1 cellular context compared by ENCODE assay signal in the genomic region with DNA sequence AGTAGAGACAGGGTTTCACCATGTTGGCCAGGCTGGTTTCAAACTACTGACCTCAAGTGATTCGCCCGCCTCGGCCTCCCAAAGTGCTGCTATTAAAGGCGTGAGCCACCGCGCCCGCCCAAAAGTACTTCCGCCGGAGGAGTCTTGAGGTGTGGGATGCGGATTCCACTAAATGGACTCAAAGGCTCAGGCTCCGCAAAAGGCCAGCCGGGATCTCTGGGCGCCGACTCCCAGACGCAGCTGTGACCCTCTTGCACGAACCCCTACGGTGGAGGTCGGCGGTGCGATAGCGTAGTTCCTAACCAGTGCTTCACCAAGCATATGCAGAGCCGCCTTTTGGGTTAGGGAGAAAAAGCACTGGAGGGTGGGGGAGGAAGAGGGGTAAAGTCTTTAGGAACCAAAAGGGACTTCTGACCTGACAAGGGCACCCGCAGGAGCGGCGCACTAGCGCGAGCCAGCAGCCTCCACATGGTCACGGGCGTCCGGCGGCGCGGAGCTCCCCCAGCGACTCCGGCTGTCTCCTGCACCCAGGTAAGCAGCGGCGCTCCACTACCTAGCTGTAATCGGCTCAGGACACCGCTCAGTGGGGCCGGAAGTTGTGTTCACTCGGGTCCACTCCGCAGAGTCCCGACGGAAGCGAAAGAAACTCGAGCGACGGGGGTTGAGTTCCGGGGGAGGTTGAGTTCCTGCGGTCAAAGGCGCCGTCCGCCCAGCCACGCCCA.
A peak's percentile ranks its signal among the peaks of the same experiment; 100 is the strongest.
TF ChIP-seq lines count a peak whose summit lies in the region.

A gene (minus strand): TSS at position 590 of the 722 bp plus-strand sequence. CDS start 120 bp downstream, at position 470.

TF ChIP-seq in HepG2, 621 proteins besides CTCF, POLR2A, EP300 and RAD21 (continued from another document and continues in another):
- TF ChIP-seq SP2 (CRISPR knock-in tag; IDR thresholded peaks at IDR 0.05) (peak; percentile 55; the same call in 1 of the 2 replicates), TRIM24 (CRISPR knock-in tag; IDR thresholded peaks at IDR 0.05) (no peak), ZNF616 (CRISPR knock-in tag; IDR thresholded peaks at IDR 0.05; ENCODE audit: low read depth) (peak; percentile 89), ZNF180 (CRISPR knock-in tag; IDR thresholded peaks at IDR 0.05; ENCODE audit: borderline replicate concordance, low read depth) (no peak), ZNF724P (CRISPR knock-in tag; IDR thresholded peaks at IDR 0.05; ENCODE audit: borderline replicate concordance) (no peak), ZNF703 (CRISPR knock-in tag; IDR thresholded peaks at IDR 0.05; ENCODE audit: borderline replicate concordance) (peak; percentile 78; the same call in 1 of the 2 replicates), ZNF317 (CRISPR knock-in tag; IDR thresholded peaks at IDR 0.05) (peak; percentile 82; the same call in 1 of the 2 replicates), PHF5A (CRISPR knock-in tag; IDR thresholded peaks at IDR 0.05; ENCODE audit: low read depth, unreplicated experiment) (peak; percentile 49), KDM4B (CRISPR knock-in tag; IDR thresholded peaks at IDR 0.05) (peak; percentile 80; the same call in 1 of the 2 replicates), ELF1 (CRISPR knock-in tag; IDR thresholded peaks at IDR 0.05) (peak; percentile 72), NFKB2 (CRISPR knock-in tag; IDR thresholded peaks at IDR 0.05; ENCODE audit: borderline replicate concordance) (peak; percentile 78; the same call in 1 of the 2 replicates), ZBTB38 (CRISPR knock-in tag; IDR thresholded peaks at IDR 0.05) (peak; percentile 53; the same call in 1 of the 2 replicates), HOXA7 (CRISPR knock-in tag; IDR thresholded peaks at IDR 0.05) (no peak), GFI1 (CRISPR knock-in tag; IDR thresholded peaks at IDR 0.05; ENCODE audit: borderline replicate concordance) (peak; percentile 72), PCBP1 (IDR thresholded peaks at IDR 0.05; ENCODE audit: borderline replicate concordance, low read depth, low read length) (no peak), NKX3-1 (CRISPR knock-in tag; IDR thresholded peaks at IDR 0.05) (no peak), ZNF557 (CRISPR knock-in tag; IDR thresholded peaks at IDR 0.05) (no peak), ZSCAN12 (CRISPR knock-in tag; IDR thresholded peaks at IDR 0.05) (no peak), MZF1 (CRISPR knock-in tag; IDR thresholded peaks at IDR 0.05; ENCODE audit: borderline replicate concordance) (no peak), CREB1 (IDR thresholded peaks at IDR 0.05) (peak; percentile 42), CREB1 (CRISPR knock-in tag; IDR thresholded peaks at IDR 0.05) (peak; percentile 78), ZNF160 (CRISPR knock-in tag; IDR thresholded peaks at IDR 0.05) (peak; percentile 89), ZNF451 (CRISPR knock-in tag; IDR thresholded peaks at IDR 0.05) (peak; percentile 85), MTA3 (CRISPR knock-in tag; IDR thresholded peaks at IDR 0.05) (no peak)
- TF ChIP-seq, protein P1, sequence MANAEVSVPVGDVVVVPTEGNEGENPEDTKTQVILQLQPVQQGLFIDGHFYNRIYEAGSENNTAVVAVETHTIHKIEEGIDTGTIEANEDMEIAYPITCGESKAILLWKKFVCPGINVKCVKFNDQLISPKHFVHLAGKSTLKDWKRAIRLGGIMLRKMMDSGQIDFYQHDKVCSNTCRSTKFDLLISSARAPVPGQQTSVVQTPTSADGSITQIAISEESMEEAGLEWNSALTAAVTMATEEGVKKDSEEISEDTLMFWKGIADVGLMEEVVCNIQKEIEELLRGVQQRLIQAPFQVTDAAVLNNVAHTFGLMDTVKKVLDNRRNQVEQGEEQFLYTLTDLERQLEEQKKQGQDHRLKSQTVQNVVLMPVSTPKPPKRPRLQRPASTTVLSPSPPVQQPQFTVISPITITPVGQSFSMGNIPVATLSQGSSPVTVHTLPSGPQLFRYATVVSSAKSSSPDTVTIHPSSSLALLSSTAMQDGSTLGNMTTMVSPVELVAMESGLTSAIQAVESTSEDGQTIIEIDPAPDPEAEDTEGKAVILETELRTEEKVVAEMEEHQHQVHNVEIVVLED (CRISPR knock-in tag; IDR thresholded peaks at IDR 0.05; ENCODE audit: borderline replicate concordance): peak; percentile 77
- TF ChIP-seq, protein P2, sequence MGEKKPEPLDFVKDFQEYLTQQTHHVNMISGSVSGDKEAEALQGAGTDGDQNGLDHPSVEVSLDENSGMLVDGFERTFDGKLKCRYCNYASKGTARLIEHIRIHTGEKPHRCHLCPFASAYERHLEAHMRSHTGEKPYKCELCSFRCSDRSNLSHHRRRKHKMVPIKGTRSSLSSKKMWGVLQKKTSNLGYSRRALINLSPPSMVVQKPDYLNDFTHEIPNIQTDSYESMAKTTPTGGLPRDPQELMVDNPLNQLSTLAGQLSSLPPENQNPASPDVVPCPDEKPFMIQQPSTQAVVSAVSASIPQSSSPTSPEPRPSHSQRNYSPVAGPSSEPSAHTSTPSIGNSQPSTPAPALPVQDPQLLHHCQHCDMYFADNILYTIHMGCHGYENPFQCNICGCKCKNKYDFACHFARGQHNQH (CRISPR knock-in tag; IDR thresholded peaks at IDR 0.05): peak; percentile 87
- TF ChIP-seq, protein P3, sequence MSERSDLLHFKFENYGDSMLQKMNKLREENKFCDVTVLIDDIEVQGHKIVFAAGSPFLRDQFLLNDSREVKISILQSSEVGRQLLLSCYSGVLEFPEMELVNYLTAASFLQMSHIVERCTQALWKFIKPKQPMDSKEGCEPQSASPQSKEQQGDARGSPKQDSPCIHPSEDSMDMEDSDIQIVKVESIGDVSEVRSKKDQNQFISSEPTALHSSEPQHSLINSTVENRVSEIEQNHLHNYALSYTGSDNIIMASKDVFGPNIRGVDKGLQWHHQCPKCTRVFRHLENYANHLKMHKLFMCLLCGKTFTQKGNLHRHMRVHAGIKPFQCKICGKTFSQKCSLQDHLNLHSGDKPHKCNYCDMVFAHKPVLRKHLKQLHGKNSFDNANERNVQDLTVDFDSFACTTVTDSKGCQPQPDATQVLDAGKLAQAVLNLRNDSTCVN (CRISPR knock-in tag; IDR thresholded peaks at IDR 0.05; ENCODE audit: borderline replicate concordance): peak; percentile 44; the same call in 1 of the 2 replicates
- TF ChIP-seq, protein P4, sequence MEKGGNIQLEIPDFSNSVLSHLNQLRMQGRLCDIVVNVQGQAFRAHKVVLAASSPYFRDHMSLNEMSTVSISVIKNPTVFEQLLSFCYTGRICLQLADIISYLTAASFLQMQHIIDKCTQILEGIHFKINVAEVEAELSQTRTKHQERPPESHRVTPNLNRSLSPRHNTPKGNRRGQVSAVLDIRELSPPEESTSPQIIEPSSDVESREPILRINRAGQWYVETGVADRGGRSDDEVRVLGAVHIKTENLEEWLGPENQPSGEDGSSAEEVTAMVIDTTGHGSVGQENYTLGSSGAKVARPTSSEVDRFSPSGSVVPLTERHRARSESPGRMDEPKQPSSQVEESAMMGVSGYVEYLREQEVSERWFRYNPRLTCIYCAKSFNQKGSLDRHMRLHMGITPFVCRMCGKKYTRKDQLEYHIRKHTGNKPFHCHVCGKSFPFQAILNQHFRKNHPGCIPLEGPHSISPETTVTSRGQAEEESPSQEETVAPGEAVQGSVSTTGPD (CRISPR knock-in tag; IDR thresholded peaks at IDR 0.05): no peak
- TF ChIP-seq, protein P5, sequence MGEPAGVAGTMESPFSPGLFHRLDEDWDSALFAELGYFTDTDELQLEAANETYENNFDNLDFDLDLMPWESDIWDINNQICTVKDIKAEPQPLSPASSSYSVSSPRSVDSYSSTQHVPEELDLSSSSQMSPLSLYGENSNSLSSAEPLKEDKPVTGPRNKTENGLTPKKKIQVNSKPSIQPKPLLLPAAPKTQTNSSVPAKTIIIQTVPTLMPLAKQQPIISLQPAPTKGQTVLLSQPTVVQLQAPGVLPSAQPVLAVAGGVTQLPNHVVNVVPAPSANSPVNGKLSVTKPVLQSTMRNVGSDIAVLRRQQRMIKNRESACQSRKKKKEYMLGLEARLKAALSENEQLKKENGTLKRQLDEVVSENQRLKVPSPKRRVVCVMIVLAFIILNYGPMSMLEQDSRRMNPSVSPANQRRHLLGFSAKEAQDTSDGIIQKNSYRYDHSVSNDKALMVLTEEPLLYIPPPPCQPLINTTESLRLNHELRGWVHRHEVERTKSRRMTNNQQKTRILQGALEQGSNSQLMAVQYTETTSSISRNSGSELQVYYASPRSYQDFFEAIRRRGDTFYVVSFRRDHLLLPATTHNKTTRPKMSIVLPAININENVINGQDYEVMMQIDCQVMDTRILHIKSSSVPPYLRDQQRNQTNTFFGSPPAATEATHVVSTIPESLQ (CRISPR knock-in tag; conservative IDR thresholded peaks at IDR 0.05): no peak
- TF ChIP-seq, protein P6, sequence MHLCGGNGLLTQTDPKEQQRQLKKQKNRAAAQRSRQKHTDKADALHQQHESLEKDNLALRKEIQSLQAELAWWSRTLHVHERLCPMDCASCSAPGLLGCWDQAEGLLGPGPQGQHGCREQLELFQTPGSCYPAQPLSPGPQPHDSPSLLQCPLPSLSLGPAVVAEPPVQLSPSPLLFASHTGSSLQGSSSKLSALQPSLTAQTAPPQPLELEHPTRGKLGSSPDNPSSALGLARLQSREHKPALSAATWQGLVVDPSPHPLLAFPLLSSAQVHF (CRISPR knock-in tag; IDR thresholded peaks at IDR 0.05): no peak
- TF ChIP-seq, protein P7, sequence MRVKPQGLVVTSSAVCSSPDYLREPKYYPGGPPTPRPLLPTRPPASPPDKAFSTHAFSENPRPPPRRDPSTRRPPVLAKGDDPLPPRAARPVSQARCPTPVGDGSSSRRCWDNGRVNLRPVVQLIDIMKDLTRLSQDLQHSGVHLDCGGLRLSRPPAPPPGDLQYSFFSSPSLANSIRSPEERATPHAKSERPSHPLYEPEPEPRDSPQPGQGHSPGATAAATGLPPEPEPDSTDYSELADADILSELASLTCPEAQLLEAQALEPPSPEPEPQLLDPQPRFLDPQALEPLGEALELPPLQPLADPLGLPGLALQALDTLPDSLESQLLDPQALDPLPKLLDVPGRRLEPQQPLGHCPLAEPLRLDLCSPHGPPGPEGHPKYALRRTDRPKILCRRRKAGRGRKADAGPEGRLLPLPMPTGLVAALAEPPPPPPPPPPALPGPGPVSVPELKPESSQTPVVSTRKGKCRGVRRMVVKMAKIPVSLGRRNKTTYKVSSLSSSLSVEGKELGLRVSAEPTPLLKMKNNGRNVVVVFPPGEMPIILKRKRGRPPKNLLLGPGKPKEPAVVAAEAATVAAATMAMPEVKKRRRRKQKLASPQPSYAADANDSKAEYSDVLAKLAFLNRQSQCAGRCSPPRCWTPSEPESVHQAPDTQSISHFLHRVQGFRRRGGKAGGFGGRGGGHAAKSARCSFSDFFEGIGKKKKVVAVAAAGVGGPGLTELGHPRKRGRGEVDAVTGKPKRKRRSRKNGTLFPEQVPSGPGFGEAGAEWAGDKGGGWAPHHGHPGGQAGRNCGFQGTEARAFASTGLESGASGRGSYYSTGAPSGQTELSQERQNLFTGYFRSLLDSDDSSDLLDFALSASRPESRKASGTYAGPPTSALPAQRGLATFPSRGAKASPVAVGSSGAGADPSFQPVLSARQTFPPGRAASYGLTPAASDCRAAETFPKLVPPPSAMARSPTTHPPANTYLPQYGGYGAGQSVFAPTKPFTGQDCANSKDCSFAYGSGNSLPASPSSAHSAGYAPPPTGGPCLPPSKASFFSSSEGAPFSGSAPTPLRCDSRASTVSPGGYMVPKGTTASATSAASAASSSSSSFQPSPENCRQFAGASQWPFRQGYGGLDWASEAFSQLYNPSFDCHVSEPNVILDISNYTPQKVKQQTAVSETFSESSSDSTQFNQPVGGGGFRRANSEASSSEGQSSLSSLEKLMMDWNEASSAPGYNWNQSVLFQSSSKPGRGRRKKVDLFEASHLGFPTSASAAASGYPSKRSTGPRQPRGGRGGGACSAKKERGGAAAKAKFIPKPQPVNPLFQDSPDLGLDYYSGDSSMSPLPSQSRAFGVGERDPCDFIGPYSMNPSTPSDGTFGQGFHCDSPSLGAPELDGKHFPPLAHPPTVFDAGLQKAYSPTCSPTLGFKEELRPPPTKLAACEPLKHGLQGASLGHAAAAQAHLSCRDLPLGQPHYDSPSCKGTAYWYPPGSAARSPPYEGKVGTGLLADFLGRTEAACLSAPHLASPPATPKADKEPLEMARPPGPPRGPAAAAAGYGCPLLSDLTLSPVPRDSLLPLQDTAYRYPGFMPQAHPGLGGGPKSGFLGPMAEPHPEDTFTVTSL (CRISPR knock-in tag; IDR thresholded peaks at IDR 0.05; ENCODE audit: borderline replicate concordance): no peak
- TF ChIP-seq, protein P8, sequence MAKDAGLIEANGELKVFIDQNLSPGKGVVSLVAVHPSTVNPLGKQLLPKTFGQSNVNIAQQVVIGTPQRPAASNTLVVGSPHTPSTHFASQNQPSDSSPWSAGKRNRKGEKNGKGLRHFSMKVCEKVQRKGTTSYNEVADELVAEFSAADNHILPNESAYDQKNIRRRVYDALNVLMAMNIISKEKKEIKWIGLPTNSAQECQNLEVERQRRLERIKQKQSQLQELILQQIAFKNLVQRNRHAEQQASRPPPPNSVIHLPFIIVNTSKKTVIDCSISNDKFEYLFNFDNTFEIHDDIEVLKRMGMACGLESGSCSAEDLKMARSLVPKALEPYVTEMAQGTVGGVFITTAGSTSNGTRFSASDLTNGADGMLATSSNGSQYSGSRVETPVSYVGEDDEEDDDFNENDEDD (CRISPR knock-in tag; IDR thresholded peaks at IDR 0.05; ENCODE audit: borderline replicate concordance): peak; percentile 52; the same call in 1 of the 2 replicates
- TF ChIP-seq, protein P9, sequence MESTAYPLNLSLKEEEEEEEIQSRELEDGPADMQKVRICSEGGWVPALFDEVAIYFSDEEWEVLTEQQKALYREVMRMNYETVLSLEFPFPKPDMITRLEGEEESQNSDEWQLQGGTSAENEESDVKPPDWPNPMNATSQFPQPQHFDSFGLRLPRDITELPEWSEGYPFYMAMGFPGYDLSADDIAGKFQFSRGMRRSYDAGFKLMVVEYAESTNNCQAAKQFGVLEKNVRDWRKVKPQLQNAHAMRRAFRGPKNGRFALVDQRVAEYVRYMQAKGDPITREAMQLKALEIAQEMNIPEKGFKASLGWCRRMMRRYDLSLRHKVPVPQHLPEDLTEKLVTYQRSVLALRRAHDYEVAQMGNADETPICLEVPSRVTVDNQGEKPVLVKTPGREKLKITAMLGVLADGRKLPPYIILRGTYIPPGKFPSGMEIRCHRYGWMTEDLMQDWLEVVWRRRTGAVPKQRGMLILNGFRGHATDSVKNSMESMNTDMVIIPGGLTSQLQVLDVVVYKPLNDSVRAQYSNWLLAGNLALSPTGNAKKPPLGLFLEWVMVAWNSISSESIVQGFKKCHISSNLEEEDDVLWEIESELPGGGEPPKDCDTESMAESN (CRISPR knock-in tag; conservative IDR thresholded peaks at IDR 0.05): no peak
- TF ChIP-seq, protein P10, sequence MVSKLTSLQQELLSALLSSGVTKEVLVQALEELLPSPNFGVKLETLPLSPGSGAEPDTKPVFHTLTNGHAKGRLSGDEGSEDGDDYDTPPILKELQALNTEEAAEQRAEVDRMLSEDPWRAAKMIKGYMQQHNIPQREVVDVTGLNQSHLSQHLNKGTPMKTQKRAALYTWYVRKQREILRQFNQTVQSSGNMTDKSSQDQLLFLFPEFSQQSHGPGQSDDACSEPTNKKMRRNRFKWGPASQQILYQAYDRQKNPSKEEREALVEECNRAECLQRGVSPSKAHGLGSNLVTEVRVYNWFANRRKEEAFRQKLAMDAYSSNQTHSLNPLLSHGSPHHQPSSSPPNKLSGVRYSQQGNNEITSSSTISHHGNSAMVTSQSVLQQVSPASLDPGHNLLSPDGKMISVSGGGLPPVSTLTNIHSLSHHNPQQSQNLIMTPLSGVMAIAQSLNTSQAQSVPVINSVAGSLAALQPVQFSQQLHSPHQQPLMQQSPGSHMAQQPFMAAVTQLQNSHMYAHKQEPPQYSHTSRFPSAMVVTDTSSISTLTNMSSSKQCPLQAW (CRISPR knock-in tag; IDR thresholded peaks at IDR 0.05): 0 out of 2 replicates have a peak, but pooled peaks have one; percentile 62
